8 cellular contexts compared by ENCODE assay signal in genomic region chr19:40601061-40601973, GRCh38. TPM values are rescaled to one million over a fixed set of nuclear protein-coding genes. Genes with fewer than 3 reads are reported as not detected.
DNase-seq lines count a peak whose midpoint lies in the region; ATAC-seq and TF ChIP-seq lines count a peak whose summit lies in the region.

Gene LTBP4 (plus strand): TSS chr19:40601369. CDS start chr19:40601388, 19 bp downstream.

- no peak for ATAC-seq in CD4-positive, CD25-positive, alpha-beta regulatory T cell (ENCODE audit: low read depth in 2 of 2)

- H3K4me1 Mint-ChIP-seq in CD4-positive, CD25-positive, alpha-beta regulatory T cell, result peaks cover 9 to 74% (median 40%) of the 10 kb centered on the region in 4 donors

- DNase-seq in CD4-positive, CD25-positive, alpha-beta regulatory T cell, result peak in 1 of 3 donors; percentile 33
- peak; percentile 15 for DNase-seq in activated T-helper 1 cell treated with Interleukin-2 at 50 U/mL for 16 hours (ENCODE audit: low read depth)
- DNase-seq in cardiac muscle cell (ENCODE audit: low read depth in 1 of 2, low spot score in 1 of 2), result peak; percentile 46 to 70
- peak in 1 of 2 donors; percentile 50 for DNase-seq in trophoblast cell
- DNase-seq in GDM1 (lab: John Stamatoyannopoulos, UW), result no peak
- DNase-seq in dedifferentiated amniotic fluid mesenchymal stem cell (ENCODE audit: extremely low spot score), result no peak
- DNase-seq in NCI-H128 (lab: John Stamatoyannopoulos, UW; ENCODE audit: unreplicated experiment), result no peak

- H4K12ac ChIP-seq in trophoblast cell (ENCODE audit: low read depth, low read length), result no peak within 1 kb of the TSS

- H3K14ac ChIP-seq in trophoblast cell (ENCODE audit: low read length), result no peak within 1 kb of the TSS

- H3K4me3 ChIP-seq in CD4-positive, CD25-positive, alpha-beta regulatory T cell (ENCODE audit: low read depth, low read length), result no peak within 1 kb of the TSS
- H3K4me3 ChIP-seq in HUES48 (ENCODE audit: low read depth, low read length) (peak within 1 kb of the TSS; percentile 51), cardiac muscle cell (peak within 1 kb of the TSS; percentile 32), trophoblast cell (ENCODE audit: low read depth, low read length) (peak within 1 kb of the TSS; percentile 66)

- H3K27me3 Mint-ChIP-seq in CD4-positive, CD25-positive, alpha-beta regulatory T cell, result peaks cover 51% of the 10 kb centered on the region

- H3K4ac ChIP-seq in trophoblast cell (ENCODE audit: low read depth, low read length), result no peak within 1 kb of the TSS

- H3K36me3 Mint-ChIP-seq in CD4-positive, CD25-positive, alpha-beta regulatory T cell, result no peaks in the 10 kb centered on the region

- H4K91ac ChIP-seq in trophoblast cell (ENCODE audit: low read depth, low read length), result no peak within 1 kb of the TSS

- no peak within 1 kb of the TSS for H4K8ac ChIP-seq in trophoblast cell (ENCODE audit: low read depth, low read length)

- H3K79me1 ChIP-seq in trophoblast cell (ENCODE audit: low read length), result peaks cover 24% of the 10 kb centered on the region

- no peak within 1 kb of the TSS for H2AK5ac ChIP-seq in trophoblast cell (ENCODE audit: low read length)

- H3K4me2 ChIP-seq in trophoblast cell (ENCODE audit: low read length), result peak within 1 kb of the TSS; percentile 64

- H3K4me3 Mint-ChIP-seq in CD4-positive, CD25-positive, alpha-beta regulatory T cell, result peak within 1 kb of the TSS; percentile 71 to 78 (median 75)

- H2BK5ac ChIP-seq in trophoblast cell (ENCODE audit: low read depth, low read length, poor library complexity), result no peak within 1 kb of the TSS

- no peak within 1 kb of the TSS for H2BK120ac ChIP-seq in trophoblast cell (ENCODE audit: insufficient read depth, low read length, poor library complexity)

- peak within 1 kb of the TSS in 2 of 3 donors; percentile 20 to 81 for H3K27ac Mint-ChIP-seq in CD4-positive, CD25-positive, alpha-beta regulatory T cell

- peaks cover 0 to 2% (median 0%) of the 10 kb centered on the region in 7 donors for H3K9me3 Mint-ChIP-seq in CD4-positive, CD25-positive, alpha-beta regulatory T cell

- no peaks in the 10 kb centered on the region for H3K9me3 ChIP-seq in CD4-positive, CD25-positive, alpha-beta regulatory T cell (ENCODE audit: control insufficient read depth in 2 of 2, low read length in 2 of 2)
- no peaks in the 10 kb centered on the region for H3K9me3 ChIP-seq in HUES48 (ENCODE audit: control insufficient read depth, insufficient read depth, low read length)
- H3K9me3 ChIP-seq in cardiac muscle cell (ENCODE audit: low read depth), result no peaks in the 10 kb centered on the region
- H3K9me3 ChIP-seq in trophoblast cell (ENCODE audit: insufficient read depth, low read depth, low read length), result peaks cover 6% of the 10 kb centered on the region

- H3K9ac ChIP-seq in HUES48 (ENCODE audit: low read depth, low read length) (no peak within 1 kb of the TSS), trophoblast cell (ENCODE audit: low read length) (peak within 1 kb of the TSS; percentile 22)

- H2BK12ac ChIP-seq in trophoblast cell (ENCODE audit: low read length), result no peak within 1 kb of the TSS

- no peak within 1 kb of the TSS for H3K23ac ChIP-seq in trophoblast cell (ENCODE audit: low read length)

- peak; percentile 11 for TF ChIP-seq CTCF in cardiac muscle cell (IDR thresholded peaks at IDR 0.05; ENCODE audit: low read depth, low read length)

- no peak within 1 kb of the TSS for H3K18ac ChIP-seq in trophoblast cell (ENCODE audit: low read length)

- H3K4me1 ChIP-seq in CD4-positive, CD25-positive, alpha-beta regulatory T cell (ENCODE audit: control insufficient read depth, insufficient read depth, low read length, poor library complexity, severe bottlenecking), result peaks cover 89% of the 10 kb centered on the region
- H3K4me1 ChIP-seq in HUES48 (ENCODE audit: control insufficient read depth, insufficient read depth, low read length) (peaks cover 39% of the 10 kb centered on the region), cardiac muscle cell (ENCODE audit: low read depth) (peaks cover 33% of the 10 kb centered on the region), trophoblast cell (ENCODE audit: control insufficient read depth in 1 of 2, insufficient read depth in 2 of 2, low read length in 2 of 2) (peaks cover 33 to 36% of the 10 kb centered on the region in 2 experiments)

- H3K27ac ChIP-seq in CD4-positive, CD25-positive, alpha-beta regulatory T cell (ENCODE audit: insufficient read depth, low read length, poor library complexity, severe bottlenecking), result no peak within 1 kb of the TSS
- H3K27ac ChIP-seq in HUES48 (ENCODE audit: low read depth, low read length), result no peak within 1 kb of the TSS
- no peak within 1 kb of the TSS for H3K27ac ChIP-seq in cardiac muscle cell
- no peak within 1 kb of the TSS for H3K27ac ChIP-seq in trophoblast cell (ENCODE audit: low read depth, low read length)

- H3K36me3 ChIP-seq in CD4-positive, CD25-positive, alpha-beta regulatory T cell (ENCODE audit: control insufficient read depth, insufficient read depth, low read length), result no peaks in the 10 kb centered on the region
- no peaks in the 10 kb centered on the region for H3K36me3 ChIP-seq in HUES48 (ENCODE audit: control insufficient read depth, insufficient read depth, low read length)
- H3K36me3 ChIP-seq in cardiac muscle cell, result no peaks in the 10 kb centered on the region
- no peaks in the 10 kb centered on the region for H3K36me3 ChIP-seq in trophoblast cell (ENCODE audit: control insufficient read depth in 1 of 2, insufficient read depth in 2 of 2, low read length in 2 of 2)

- H3K27me3 ChIP-seq in CD4-positive, CD25-positive, alpha-beta regulatory T cell (ENCODE audit: control insufficient read depth, insufficient read depth, low read length), result peaks cover 11% of the 10 kb centered on the region
- H3K27me3 ChIP-seq in HUES48 (ENCODE audit: control insufficient read depth, insufficient read depth, low read length) (peaks cover 68% of the 10 kb centered on the region), cardiac muscle cell (peaks cover 11% of the 10 kb centered on the region), trophoblast cell (ENCODE audit: insufficient read depth, low read length) (peaks cover 40% of the 10 kb centered on the region)

- no peak within 1 kb of the TSS for H2AFZ ChIP-seq in trophoblast cell (ENCODE audit: insufficient read depth, low read length, poor library complexity)

- H3K79me2 ChIP-seq in trophoblast cell (ENCODE audit: control insufficient read depth, insufficient read depth, low read length, poor library complexity), result no peaks in the 10 kb centered on the region

- WGBS in trophoblast cell (ENCODE audit: extremely low coverage, insufficient coverage, insufficient read length), result no CpG with 5 or more reads among the region's 87 CpGs

RNA-seq across cellular contexts. Expression of gene LTBP4, which starts in this region (rescaled TPM):
- total RNA-seq in CD4-positive, CD25-positive, alpha-beta regulatory T cell, result 115 TPM
- polyA plus RNA-seq in CD4-positive, CD25-positive, alpha-beta regulatory T cell, result 10 to 100 TPM; 20.7 to 32.0 (median 26.7) TPM
- total RNA-seq in cardiac muscle cell, result 85.3 and 203 TPM in 2 replicates
- 158 and 255 TPM in 2 replicates for polyA plus RNA-seq in cardiac muscle cell
- polyA plus RNA-seq in trophoblast cell (2013), result 93.8 and 98.4 TPM in 2 replicates

Comparison
In these comparisons a context has a peak if more than half of its experiments do, and no peak if none do; other contexts are left out.
1. DNase-seq: peak in activated T-helper 1 cell treated with Interleukin-2 at 50 U/mL for 16 hours (single experiment) and cardiac muscle cell (2 of 2); none in GDM1 (single experiment), dedifferentiated amniotic fluid mesenchymal stem cell (single experiment) and NCI-H128 (single experiment).